In the genomic region with DNA sequence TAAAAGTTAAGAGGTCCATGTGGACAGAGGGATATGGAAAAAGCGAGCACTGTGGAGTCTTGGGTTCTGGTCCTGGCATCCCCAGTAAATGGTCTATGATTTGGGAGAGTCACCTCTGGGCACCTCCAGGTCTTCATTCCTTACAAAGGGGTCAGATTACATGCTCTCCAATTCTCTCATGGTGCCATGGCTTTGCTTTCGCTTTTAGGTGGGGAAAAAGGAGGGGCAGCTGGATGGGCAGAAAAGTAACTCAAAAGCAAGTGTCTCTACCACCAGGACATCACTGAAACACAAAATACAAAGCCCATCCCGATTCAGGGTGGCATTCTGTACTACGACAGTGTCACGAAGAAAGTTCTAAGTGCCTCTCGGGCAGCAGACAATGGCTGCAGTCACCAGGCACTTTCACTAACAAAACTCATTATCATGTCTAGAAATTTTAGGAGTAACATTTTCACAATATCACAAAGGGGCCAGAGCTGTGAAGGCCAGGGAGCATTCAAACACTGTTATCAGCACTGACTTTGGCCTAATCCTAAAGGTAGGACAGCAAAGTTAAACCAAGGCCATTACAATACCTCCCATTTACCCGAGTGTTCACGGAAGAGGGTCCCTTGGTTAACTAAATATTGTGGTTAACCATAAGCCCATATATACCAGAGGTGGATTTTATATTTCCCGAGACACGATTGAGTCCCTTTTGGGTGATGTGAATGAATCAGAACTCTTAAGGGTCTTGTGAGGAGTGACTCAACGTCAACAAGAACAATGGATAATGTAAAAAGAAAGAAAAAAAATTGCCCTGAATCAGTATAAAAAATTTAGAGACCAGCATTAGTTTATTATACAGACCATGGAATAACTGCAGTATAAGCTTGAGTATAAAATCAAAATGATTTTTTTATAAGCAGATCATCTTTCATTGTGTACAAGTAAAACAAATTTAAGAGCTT, we compare ENCODE assay signal across 8 cellular contexts. TPM values are rescaled to one million over a fixed set of nuclear protein-coding genes. Genes with fewer than 3 reads are reported as not detected.
DNase-seq lines count a peak whose midpoint lies in the region; ATAC-seq and TF ChIP-seq lines count a peak whose summit lies in the region.

No MANE protein-coding gene starts in this region.

- no peak for TF ChIP-seq CTCF in astrocyte of the cerebellum (IDR thresholded peaks at IDR 0.05; ENCODE audit: low read depth, low read length, missing control alignments)
- TF ChIP-seq CTCF in left lung (IDR thresholded peaks at IDR 0.05) = no peak

- peak overlapping the region; percentile 94 for H3K4me3 ChIP-seq in astrocyte of the cerebellum (ENCODE audit: low read depth, low read length)
- peak overlapping the region; percentile 5 to 99 for H3K4me3 ChIP-seq in left lung

- DNase-seq in activated CD4-positive, alpha-beta T cell treated with anti-CD3 and anti-CD28 coated beads, Interleukin-2, amount 10 ng/mL, durations not matched to agents 24 days and 14 days = no peak
- DNase-seq in activated CD4-positive, alpha-beta T cell treated with anti-CD3 and anti-CD28 coated beads for 1 hour = no peak
- DNase-seq in astrocyte of the cerebellum (ENCODE audit: low read depth) (no peak), left lung (no peak), substantia nigra (lab: John Stamatoyannopoulos, UW) (no peak), DMS 273 (lab: John Stamatoyannopoulos, UW; ENCODE audit: unreplicated experiment) (no peak), HPDE6-E6E7 (ENCODE audit: extremely low spot score) (no peak)

- peaks cover 6% of the 10 kb centered on the region for H3K9me3 Mint-ChIP-seq in activated CD4-positive, alpha-beta T cell treated with anti-CD3 and anti-CD28 coated beads, Interleukin-2, amount 10 ng/mL, durations not matched to agents 24 days and 14 days

- in situ Hi-C loops in astrocyte of the cerebellum (cut with HindIII; ENCODE audit: low sequenced_read_pairs) = no loop called here

- no peaks in the 10 kb centered on the region for H3K27me3 ChIP-seq in left lung

- no peak overlapping the region for H3K27ac Mint-ChIP-seq in activated CD4-positive, alpha-beta T cell treated with anti-CD3 and anti-CD28 coated beads, Interleukin-2, amount 10 ng/mL, durations not matched to agents 24 days and 14 days

- peaks cover 18 to 88% of the 10 kb centered on the region in 2 donors for H3K4me1 ChIP-seq in left lung

- H3K27me3 Mint-ChIP-seq in activated CD4-positive, alpha-beta T cell treated with anti-CD3 and anti-CD28 coated beads, Interleukin-2, amount 10 ng/mL, durations not matched to agents 24 days and 14 days = no peaks in the 10 kb centered on the region

- H3K4me1 Mint-ChIP-seq in activated CD4-positive, alpha-beta T cell treated with anti-CD3 and anti-CD28 coated beads, Interleukin-2, amount 10 ng/mL, durations not matched to agents 24 days and 14 days = peaks cover 41% of the 10 kb centered on the region

- H3K36me3 ChIP-seq in left lung = peaks cover 0 to 8% of the 10 kb centered on the region in 2 donors

- intact Hi-C loops in activated CD4-positive, alpha-beta T cell treated with anti-CD3 and anti-CD28 coated beads, Interleukin-2, amount 10 ng/mL, durations not matched to agents 24 days and 14 days (cut with micrococcal nuclease) = no loop called here
- intact Hi-C loops in left lung (cut with DNase I) = no loop called here

- H3K9me3 ChIP-seq in left lung = no peaks in the 10 kb centered on the region

- ATAC-seq in left lung = no peak
- ATAC-seq in HG02884 (IDR thresholded peaks at IDR 0.05; ENCODE audit: unreplicated experiment) = no peak

- peaks cover 13% of the 10 kb centered on the region for H3K36me3 Mint-ChIP-seq in activated CD4-positive, alpha-beta T cell treated with anti-CD3 and anti-CD28 coated beads, Interleukin-2, amount 10 ng/mL, durations not matched to agents 24 days and 14 days (ENCODE audit: low read depth)

- peak overlapping the region in 1 of 2 donors; percentile 93 for H3K27ac ChIP-seq in left lung
- peak overlapping the region; percentile 23 for H3K27ac ChIP-seq in substantia nigra (ENCODE audit: low read depth, low read length, poor library complexity, severe bottlenecking)

- H3K4me3 Mint-ChIP-seq in activated CD4-positive, alpha-beta T cell treated with anti-CD3 and anti-CD28 coated beads, Interleukin-2, amount 10 ng/mL, durations not matched to agents 24 days and 14 days = peak overlapping the region; percentile 33

RNA-seq across cellular contexts. Expression of a gene that starts 2.5 kb away (rescaled TPM):
- total RNA-seq in activated CD4-positive, alpha-beta T cell treated with anti-CD3 and anti-CD28 coated beads, Interleukin-2, amount 10 ng/mL, durations not matched to agents 24 days and 14 days = 97.9 and 99.9 TPM in 2 replicates
- total RNA-seq in left lung = 1,000 to 10,000 TPM; 1,484 to 1,668 TPM

Comparison
In these comparisons a context has a peak if more than half of its experiments do, and no peak if none do; other contexts are left out.
1. RNA of a gene that starts 2.5 kb away (total RNA-seq): 1,484 to 1,668 TPM in left lung; 97.9 to 99.9 TPM in activated CD4-positive, alpha-beta T cell treated with anti-CD3 and anti-CD28 coated beads, Interleukin-2, amount 10 ng/mL, durations not matched to agents 24 days and 14 days; every median in the first group is over 10 times any median in the second.